1 cellular context compared by ENCODE assay signal in the genomic region with DNA sequence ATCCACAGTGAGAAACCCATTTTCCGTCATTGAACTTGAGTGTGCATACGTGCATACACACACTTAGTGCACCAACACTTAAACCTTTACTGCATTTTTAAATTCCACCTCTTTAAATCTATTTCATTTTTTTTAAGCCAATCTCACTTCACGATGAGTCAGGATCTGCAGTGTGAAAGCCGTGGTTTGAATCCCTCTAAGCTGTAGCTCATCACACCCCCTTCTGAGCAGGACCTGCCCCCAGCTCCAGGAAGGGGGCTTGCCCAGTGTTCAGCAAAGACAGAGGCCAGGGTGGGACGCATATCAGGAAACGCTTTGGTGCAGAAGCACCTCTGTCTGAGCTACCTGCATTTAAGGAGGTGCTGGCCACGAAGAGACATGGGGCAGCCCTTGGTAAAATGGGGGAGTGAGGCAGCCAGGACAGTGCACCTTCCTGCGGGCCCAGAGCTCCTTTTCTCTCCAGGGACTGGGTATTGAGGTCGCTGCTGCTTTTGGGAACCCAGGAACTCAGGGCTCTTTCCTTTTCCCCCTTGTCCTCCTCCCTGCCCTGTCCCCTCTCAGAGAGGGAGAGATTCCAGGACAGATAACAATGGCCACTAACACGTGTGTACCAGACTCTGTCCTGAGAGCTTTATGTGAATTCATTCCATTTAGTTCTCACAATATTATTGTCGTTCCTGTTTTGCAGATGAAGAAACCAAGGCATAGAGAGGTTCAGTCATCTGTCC.
TF ChIP-seq lines count a peak whose summit lies in the region.

No MANE protein-coding gene starts in this region.

TF ChIP-seq in IMR-90, 13 proteins besides CTCF, POLR2A, EP300 and RAD21:
- TF ChIP-seq BHLHE40 (IDR thresholded peaks at IDR 0.05; ENCODE audit: low read depth, low read length) = no peak
- TF ChIP-seq RCOR1 (IDR thresholded peaks at IDR 0.05; ENCODE audit: insufficient replicate concordance, low read length) = no peak
- TF ChIP-seq, protein P1, sequence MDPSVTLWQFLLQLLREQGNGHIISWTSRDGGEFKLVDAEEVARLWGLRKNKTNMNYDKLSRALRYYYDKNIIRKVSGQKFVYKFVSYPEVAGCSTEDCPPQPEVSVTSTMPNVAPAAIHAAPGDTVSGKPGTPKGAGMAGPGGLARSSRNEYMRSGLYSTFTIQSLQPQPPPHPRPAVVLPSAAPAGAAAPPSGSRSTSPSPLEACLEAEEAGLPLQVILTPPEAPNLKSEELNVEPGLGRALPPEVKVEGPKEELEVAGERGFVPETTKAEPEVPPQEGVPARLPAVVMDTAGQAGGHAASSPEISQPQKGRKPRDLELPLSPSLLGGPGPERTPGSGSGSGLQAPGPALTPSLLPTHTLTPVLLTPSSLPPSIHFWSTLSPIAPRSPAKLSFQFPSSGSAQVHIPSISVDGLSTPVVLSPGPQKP (IDR thresholded peaks at IDR 0.05; ENCODE audit: borderline replicate concordance, low read depth, low read length) = no peak
- TF ChIP-seq MXI1 (IDR thresholded peaks at IDR 0.05; ENCODE audit: borderline replicate concordance, low read depth, low read length) = no peak
- no peak for TF ChIP-seq RFX5 (IDR thresholded peaks at IDR 0.05; ENCODE audit: low read depth, low read length)
- TF ChIP-seq, protein P2, sequence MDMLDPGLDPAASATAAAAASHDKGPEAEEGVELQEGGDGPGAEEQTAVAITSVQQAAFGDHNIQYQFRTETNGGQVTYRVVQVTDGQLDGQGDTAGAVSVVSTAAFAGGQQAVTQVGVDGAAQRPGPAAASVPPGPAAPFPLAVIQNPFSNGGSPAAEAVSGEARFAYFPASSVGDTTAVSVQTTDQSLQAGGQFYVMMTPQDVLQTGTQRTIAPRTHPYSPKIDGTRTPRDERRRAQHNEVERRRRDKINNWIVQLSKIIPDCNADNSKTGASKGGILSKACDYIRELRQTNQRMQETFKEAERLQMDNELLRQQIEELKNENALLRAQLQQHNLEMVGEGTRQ (IDR thresholded peaks at IDR 0.05; ENCODE audit: low read depth, low read length) = no peak
- TF ChIP-seq NFE2L2 (IDR thresholded peaks at IDR 0.05; ENCODE audit: low read depth, low read length) = no peak
- TF ChIP-seq CEBPB (IDR thresholded peaks at IDR 0.05; ENCODE audit: low read depth, low read length) = no peak
- TF ChIP-seq MAZ (IDR thresholded peaks at IDR 0.05; ENCODE audit: borderline replicate concordance, low read depth, low read length) = no peak
- no peak for TF ChIP-seq CHD1 (IDR thresholded peaks at IDR 0.05; ENCODE audit: low read depth, low read length)
- TF ChIP-seq MAFK (IDR thresholded peaks at IDR 0.05; ENCODE audit: low read depth, low read length) = no peak
- no peak for TF ChIP-seq SMC3 (IDR thresholded peaks at IDR 0.05; ENCODE audit: low read depth, low read length)
- no peak for TF ChIP-seq FOS (IDR thresholded peaks at IDR 0.05; ENCODE audit: low read depth, low read length)
